8 cellular contexts compared by ENCODE assay signal in genomic region chr7:105531797-105532671, GRCh38. TPM values are rescaled to one million over a fixed set of nuclear protein-coding genes. Genes with fewer than 3 reads are reported as not detected.
A peak's percentile ranks its signal among the peaks of the same experiment; 100 is the strongest.
DNase-seq lines count a peak whose midpoint lies in the region; ATAC-seq, FAIRE-seq and TF ChIP-seq lines count a peak whose summit lies in the region.

TSS of gene RINT1 (plus strand) at chr7:105532201. CDS start at chr7:105532316, 115 bp downstream.

- H3K9me3 Mint-ChIP-seq in Calu3 (ENCODE audit: low read depth, unreplicated experiment) (no peaks in the 10 kb centered on the region), endodermal cell (no peaks in the 10 kb centered on the region), mesothelial cell of epicardium (no peaks in the 10 kb centered on the region)
- no peaks in the 10 kb centered on the region for H3K9me3 Mint-ChIP-seq in activated CD8-positive, alpha-beta memory T cell treated with anti-CD3 and anti-CD28 coated beads, Interleukin-2, amount 10 ng/mL, durations not matched to agents 7 days and 5 days (ENCODE audit: low read depth)

- H3K27me3 Mint-ChIP-seq in Calu3 (ENCODE audit: unreplicated experiment) (no peaks in the 10 kb centered on the region), endodermal cell (ENCODE audit: insufficient read depth) (no peaks in the 10 kb centered on the region), mesothelial cell of epicardium (ENCODE audit: low read depth) (no peaks in the 10 kb centered on the region)
- H3K27me3 Mint-ChIP-seq in activated CD8-positive, alpha-beta memory T cell treated with anti-CD3 and anti-CD28 coated beads, Interleukin-2, amount 10 ng/mL, durations not matched to agents 7 days and 5 days: no peaks in the 10 kb centered on the region

- H3K27ac Mint-ChIP-seq in Calu3 (ENCODE audit: unreplicated experiment) (peak within 1 kb of the TSS; percentile 76), endodermal cell (peak within 1 kb of the TSS; percentile 92), mesothelial cell of epicardium (peak within 1 kb of the TSS; percentile 90)
- H3K27ac Mint-ChIP-seq in activated CD8-positive, alpha-beta memory T cell treated with anti-CD3 and anti-CD28 coated beads, Interleukin-2, amount 10 ng/mL, durations not matched to agents 7 days and 5 days: peak within 1 kb of the TSS; percentile 94

- ATAC-seq in GM21367 (IDR thresholded peaks at IDR 0.05; ENCODE audit: unreplicated experiment): peak; percentile 89
- peak; percentile 95 for ATAC-seq in activated CD8-positive, alpha-beta memory T cell treated with anti-CD3 and anti-CD28 coated beads, Interleukin-2, amount 10 ng/mL, durations not matched to agents 7 days and 5 days

- DNase-seq in Calu3: peak; percentile 95
- peak; percentile 80 for DNase-seq in HTR-8/SVneo (ENCODE audit: insufficient read length, low spot score)
- peak; percentile 89 for DNase-seq in NT2/D1 (ENCODE audit: low read depth, low spot score)
- DNase-seq in activated CD8-positive, alpha-beta memory T cell treated with anti-CD3 and anti-CD28 coated beads, Interleukin-2, amount 10 ng/mL, durations not matched to agents 7 days and 5 days: peak; percentile 94
- peak; percentile 98 for DNase-seq in endodermal cell
- peak; percentile 73 to 91 for DNase-seq in mesothelial cell of epicardium (ENCODE audit: low spot score in 2 of 2, unreplicated experiment in 2 of 2)
- peak; percentile 81 to 85 for DNase-seq in stimulated activated CD8-positive, alpha-beta memory T cell treated with anti-CD3 and anti-CD28 coated beads, Interleukin-15, amount 100 ng/mL, for 48 hours (ENCODE audit: low read depth in 2 of 2)

- peaks cover 19% of the 10 kb centered on the region for H3K36me3 Mint-ChIP-seq in Calu3 (ENCODE audit: insufficient read depth, unreplicated experiment)
- H3K36me3 Mint-ChIP-seq in activated CD8-positive, alpha-beta memory T cell treated with anti-CD3 and anti-CD28 coated beads, Interleukin-2, amount 10 ng/mL, durations not matched to agents 7 days and 5 days: peaks cover 9% of the 10 kb centered on the region
- H3K36me3 Mint-ChIP-seq in endodermal cell (ENCODE audit: low read depth): peaks cover 6% of the 10 kb centered on the region
- peaks cover 2% of the 10 kb centered on the region for H3K36me3 Mint-ChIP-seq in mesothelial cell of epicardium

- H3K9ac ChIP-seq in NT2/D1 (ENCODE audit: insufficient read length, low read depth) (peak within 1 kb of the TSS; percentile 98), endodermal cell (ENCODE audit: extremely low read depth, low read length, poor library complexity, severe bottlenecking) (peak within 1 kb of the TSS; percentile 89)

- TF ChIP-seq CTCF in Calu3 (IDR thresholded peaks at IDR 0.05; ENCODE audit: unreplicated experiment): peak; percentile 43
- TF ChIP-seq CTCF in endodermal cell (conservative IDR thresholded peaks at IDR 0.05): peak; percentile 83
- TF ChIP-seq CTCF in mesothelial cell of epicardium (IDR thresholded peaks at IDR 0.05; ENCODE audit: unreplicated experiment): no peak

- no peaks in the 10 kb centered on the region for H3K4me1 ChIP-seq in NT2/D1 (ENCODE audit: insufficient read depth, insufficient read length)
- H3K4me1 ChIP-seq in endodermal cell (ENCODE audit: control insufficient read depth, insufficient read depth, low read length): no peaks in the 10 kb centered on the region

- H3K4me3 Mint-ChIP-seq in Calu3 (ENCODE audit: low read depth, unreplicated experiment): peak within 1 kb of the TSS; percentile 82
- peak within 1 kb of the TSS; percentile 92 for H3K4me3 Mint-ChIP-seq in activated CD8-positive, alpha-beta memory T cell treated with anti-CD3 and anti-CD28 coated beads, Interleukin-2, amount 10 ng/mL, durations not matched to agents 7 days and 5 days
- peak within 1 kb of the TSS; percentile 90 for H3K4me3 Mint-ChIP-seq in endodermal cell
- H3K4me3 Mint-ChIP-seq in mesothelial cell of epicardium: peak within 1 kb of the TSS; percentile 95

- FAIRE-seq in HTR-8/SVneo (lab: Jason Lieb, UNC): no peak

- 0 to 2% methylated on average over 19 to 42 of the region's 42 CpGs for WGBS in endodermal cell (ENCODE audit: insufficient coverage in 1 of 2, insufficient read length in 1 of 2), 2 experiments

- no TSS peak for BruUV-seq in Calu3 (replicated peaks; lab: Mats Ljungman, UMichigan)

- no peaks in the 10 kb centered on the region for H3K27me3 ChIP-seq in NT2/D1 (ENCODE audit: insufficient read depth, insufficient read length)
- no peaks in the 10 kb centered on the region for H3K27me3 ChIP-seq in endodermal cell (ENCODE audit: control insufficient read depth, insufficient read depth, low read length, poor library complexity, severe bottlenecking)

- H3K4me1 Mint-ChIP-seq in Calu3 (ENCODE audit: low read depth, unreplicated experiment) (peaks cover 20% of the 10 kb centered on the region), endodermal cell (peaks cover 13% of the 10 kb centered on the region), mesothelial cell of epicardium (peaks cover 13% of the 10 kb centered on the region)
- H3K4me1 Mint-ChIP-seq in activated CD8-positive, alpha-beta memory T cell treated with anti-CD3 and anti-CD28 coated beads, Interleukin-2, amount 10 ng/mL, durations not matched to agents 7 days and 5 days: peaks cover 38% of the 10 kb centered on the region

- peak within 1 kb of the TSS; percentile 24 for H3K27ac ChIP-seq in endodermal cell (ENCODE audit: low read depth, low read length)

- H3K4me3 ChIP-seq in NT2/D1 (ENCODE audit: insufficient read length, low read depth) (peak within 1 kb of the TSS; percentile 98), endodermal cell (ENCODE audit: low read length) (peak within 1 kb of the TSS; percentile 97)

- CTCF ChIA-PET in Calu3 (lab: Charles Lee): interaction anchor here (0.5 to 1.8 kb wide), 7 partner anchors 13 to 285 kb away, joined by 3 to 9 read pairs (median 5); partner anchors contain the start of gene EFCAB10
- CTCF ChIA-PET in activated CD8-positive, alpha-beta memory T cell treated with anti-CD3 and anti-CD28 coated beads, Interleukin-2, amount 10 ng/mL, durations not matched to agents 7 days and 5 days (lab: Charles Lee): interaction anchor here (0.7 to 2.0 kb wide), 16 partner anchors 9 to 517 kb away, joined by 3 to 7 read pairs (median 4); partner anchors contain the start of gene EFCAB10

- H3K36me3 ChIP-seq in NT2/D1 (ENCODE audit: insufficient read depth, insufficient read length, low read length) (peaks cover 21% of the 10 kb centered on the region), endodermal cell (ENCODE audit: control insufficient read depth, insufficient read depth, low read length) (peaks cover 22% of the 10 kb centered on the region)

- H3K9me3 ChIP-seq in NT2/D1 (ENCODE audit: insufficient read depth, low read length) (no peaks in the 10 kb centered on the region), endodermal cell (ENCODE audit: control insufficient read depth, low read length) (no peaks in the 10 kb centered on the region)

- intact Hi-C loops in Calu3 (cut with micrococcal nuclease; ENCODE audit: unreplicated experiment): loop anchor here (5.0 to 10.0 kb wide), 2 partner anchors 55 to 737 kb away; no protein-coding TSS in a partner anchor

RNA-seq across cellular contexts. Expression of gene RINT1, which starts in this region (rescaled TPM):
- 17.1 and 18.6 TPM in 2 replicates for total RNA-seq in Calu3 (2022)
- total RNA-seq in activated CD8-positive, alpha-beta memory T cell treated with anti-CD3 and anti-CD28 coated beads, Interleukin-2, amount 10 ng/mL, durations not matched to agents 7 days and 5 days: 10 to 100 TPM; 22.8 to 25.7 TPM
- total RNA-seq in endodermal cell: 10 to 100 TPM; 21.0 to 26.0 TPM
- 20.3 TPM for polyA plus RNA-seq in endodermal cell (2013, experiment 1 of 2)
- 18.9 TPM for polyA plus RNA-seq in endodermal cell (2013, experiment 2 of 2)
- 25.3 to 28.5 TPM (median 26.3 TPM) in 3 replicates for total RNA-seq in mesothelial cell of epicardium

Comparison
In these comparisons a context has a peak if more than half of its experiments do, and no peak if none do; other contexts are left out.
1. Peak in every context shown above with its lines: DNase-seq, ATAC-seq, H3K4me3 ChIP-seq and H3K27ac ChIP-seq.